ENCODE assay signal across 2 cellular contexts in the genomic region with DNA sequence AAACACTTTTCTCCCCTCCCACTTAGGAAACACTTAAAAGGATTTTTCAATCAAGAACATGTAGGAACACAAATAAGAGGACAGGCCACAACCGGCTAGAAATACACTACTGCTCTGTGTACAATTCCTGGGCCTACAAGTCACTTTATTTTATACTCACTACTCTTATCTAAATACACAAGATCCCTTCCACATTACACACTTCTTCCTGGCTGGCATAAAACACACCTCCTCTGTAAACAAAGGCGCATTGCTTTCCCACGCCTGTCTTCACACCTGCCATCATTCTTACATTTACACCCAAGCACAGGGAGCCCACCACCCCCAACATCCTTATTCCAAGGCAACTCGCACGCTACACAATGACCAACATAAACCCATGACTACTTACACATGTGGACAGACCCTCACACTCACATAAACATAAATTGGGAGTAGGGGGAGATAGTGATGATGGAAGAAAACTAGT.
TF ChIP-seq lines count a peak whose summit lies in the region.

No MANE protein-coding gene starts in this region.

TF ChIP-seq in SK-N-SH, 30 proteins besides CTCF, POLR2A, EP300 and RAD21:
- TF ChIP-seq GATA2 (CRISPR knock-in tag; IDR thresholded peaks at IDR 0.05) (no peak), GABPA (IDR thresholded peaks at IDR 0.05; ENCODE audit: low read depth) (no peak), SIN3A (IDR thresholded peaks at IDR 0.05; ENCODE audit: borderline replicate concordance, low read depth, low read length) (no peak), NFIC (IDR thresholded peaks at IDR 0.05; ENCODE audit: borderline replicate concordance) (no peak), IRF3 (IDR thresholded peaks at IDR 0.05; ENCODE audit: low read depth, low read length) (no peak), SMC3 (IDR thresholded peaks at IDR 0.05; ENCODE audit: low read depth, low read length) (no peak), PBX3 (IDR thresholded peaks at IDR 0.05) (no peak), RFX5 (IDR thresholded peaks at IDR 0.05; ENCODE audit: low read length) (no peak), MAX (IDR thresholded peaks at IDR 0.05; ENCODE audit: low read depth) (no peak), CHD2 (IDR thresholded peaks at IDR 0.05; ENCODE audit: low read length, partially characterized antibody) (no peak), RCOR1 (IDR thresholded peaks at IDR 0.05; ENCODE audit: low read length) (no peak), ELF1 (IDR thresholded peaks at IDR 0.05) (no peak), FOXM1 (IDR thresholded peaks at IDR 0.05; ENCODE audit: low read depth) (no peak)

TF ChIP-seq in SK-N-SH treated with all-trans-retinoic acid at 6 μM for 48 hours, 23 proteins besides CTCF, POLR2A, EP300 and RAD21:
- TF ChIP-seq TOX (CRISPR knock-in tag; IDR thresholded peaks at IDR 0.05; ENCODE audit: borderline replicate concordance), result no peak
